27 cellular contexts compared by ENCODE assay signal in the genomic region with DNA sequence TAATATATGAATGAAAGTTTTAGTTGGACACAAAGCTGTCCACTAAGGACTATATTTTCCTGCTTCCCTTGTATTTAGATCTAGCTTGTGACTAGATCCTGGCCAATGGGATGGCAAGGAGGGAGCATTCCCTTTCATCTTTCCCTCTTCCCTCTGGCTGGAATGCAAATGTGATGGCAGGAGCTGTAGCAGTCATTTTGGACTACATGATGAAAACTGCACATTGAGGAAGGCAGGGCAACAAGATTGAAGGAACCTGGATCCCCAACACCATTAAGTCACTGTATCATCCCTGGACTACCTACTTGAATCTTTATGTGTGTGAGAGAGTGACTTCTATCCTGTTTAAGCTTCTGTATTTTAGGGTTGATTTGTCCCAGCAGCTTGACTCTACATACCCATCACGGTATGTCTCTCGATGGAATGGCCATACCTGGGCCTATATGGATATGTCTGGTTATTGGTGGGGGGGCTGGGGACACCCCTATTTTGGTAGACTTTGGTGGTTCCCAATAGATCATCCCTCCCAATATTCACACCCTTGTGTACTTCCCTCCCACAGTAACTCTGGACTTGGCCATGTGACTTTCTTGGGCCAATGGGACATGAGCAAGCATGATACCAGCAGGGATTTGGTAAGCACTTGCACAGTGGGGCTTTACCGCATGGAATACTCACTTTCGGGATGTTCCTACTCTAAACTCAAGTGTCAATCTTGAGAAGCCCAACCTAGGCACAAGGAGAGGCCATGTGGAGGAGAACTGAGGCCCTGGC.
"Had no signal": no experiment of that assay in that cellular context is flagged by ENCODE, and none has a peak within 500 bp of the region (broad histone marks: within the 10 kb centered on the region; RNA-seq: fewer than 3 reads in every experiment).

No MANE protein-coding gene starts in this region.

- FAIRE-seq: small intestine, urothelium cell line had no signal

- H3K4me1 Mint-ChIP-seq: stimulated activated effector memory CD8-positive, alpha-beta T cell treated with anti-CD3 and anti-CD28 coated beads, Interleukin-12 subunit alpha, Interleukin-12 subunit beta, amount 100 ng/mL, for 72 hours; stimulated activated naive B cell treated with anti-CD40 and anti-IgM and Interleukin-4, amounts not matched to agents 10 μg/mL and 1 μg/mL and 100 μg/mL, for 72 hours had no signal

- DNase-seq: occipital lobe; ovary; right cardiac atrium; sigmoid colon; stimulated activated CD4-positive, alpha-beta T cell treated with anti-CD3 and anti-CD28 coated beads, Interleukin-15, amount 100 ng/mL, for 24 hours; stimulated activated CD4-positive, alpha-beta T cell treated with anti-CD3 and anti-CD28 coated beads, Interleukin-2, amount 100 ng/mL, for 24 hours; stimulated activated CD4-positive, alpha-beta T cell treated with anti-CD3 and anti-CD28 coated beads, Interleukin-2, amount 100 ng/mL, for 48 hours; stimulated activated CD4-positive, alpha-beta T cell treated with anti-CD3 and anti-CD28 coated beads, Interleukin-4, amount 100 ng/mL, for 24 hours; stimulated activated naive B cell treated with anti-CD40 and anti-IgM and Interleukin-4, amounts not matched to agents 10 μg/mL and 1 μg/mL and 100 μg/mL, for 72 hours; stimulated activated naive CD4-positive, alpha-beta T cell treated with Interleukin-2 at 50 U/mL for 16 hours; stomach; thyroid gland; trophoblast cell; upper lobe of left lung had no signal

- H3K27ac ChIP-seq: neural progenitor cell, ovary, parathyroid adenoma, psoas muscle, right lobe of liver, sigmoid colon, stomach, thoracic aorta, thyroid gland, tibial nerve, upper lobe of left lung, vagina had no signal

- H3K27me3 Mint-ChIP-seq: progenitor cell of endocrine pancreas; stimulated activated naive CD8-positive, alpha-beta T cell treated with anti-CD3 and anti-CD28 coated beads, Interleukin-15, Interleukin-2, amounts not matched to agents 100 ng/mL and 50 ng/mL, for 24 hours had no signal

- H3K4me3 ChIP-seq: neural progenitor cell, ovary, psoas muscle, right lobe of liver, sigmoid colon, stomach, thoracic aorta, thyroid gland, tibial nerve, upper lobe of left lung, vagina had no signal

- H3K9me3 Mint-ChIP-seq: nephron; neural progenitor cell; stimulated activated effector memory CD8-positive, alpha-beta T cell treated with anti-CD3 and anti-CD28 coated beads, Interleukin-12 subunit alpha, Interleukin-12 subunit beta, amount 100 ng/mL, for 72 hours; stimulated activated naive B cell treated with anti-CD40 and anti-IgM and Interleukin-4, amounts not matched to agents 10 μg/mL and 1 μg/mL and 100 μg/mL, for 72 hours; stimulated activated naive CD8-positive, alpha-beta T cell treated with anti-CD3 and anti-CD28 coated beads, Interleukin-15, Interleukin-2, amounts not matched to agents 100 ng/mL and 50 ng/mL, for 24 hours had no signal

- H3K36me3 Mint-ChIP-seq: neural progenitor cell; stimulated activated effector memory CD8-positive, alpha-beta T cell treated with anti-CD3 and anti-CD28 coated beads, Interleukin-12 subunit alpha, Interleukin-12 subunit beta, amount 100 ng/mL, for 72 hours; stimulated activated naive B cell treated with anti-CD40 and anti-IgM and Interleukin-4, amounts not matched to agents 10 μg/mL and 1 μg/mL and 100 μg/mL, for 72 hours had no signal

- H3K79me2 ChIP-seq: parathyroid adenoma had no signal

- H3K36me3 ChIP-seq: neural progenitor cell, ovary, right lobe of liver, sigmoid colon, stomach, thoracic aorta, thyroid gland, tibial nerve, upper lobe of left lung, vagina had no signal

- H3K4me1 ChIP-seq: psoas muscle, sigmoid colon, upper lobe of left lung, vagina had no signal

- H3K9me3 ChIP-seq: ovary, psoas muscle, right lobe of liver, sigmoid colon, stomach, thoracic aorta, thyroid gland, tibial nerve, upper lobe of left lung, vagina had no signal

- H3K27me3 ChIP-seq: neural progenitor cell, ovary, right lobe of liver, sigmoid colon, stomach, thyroid gland, tibial nerve, upper lobe of left lung, vagina had no signal

- H2AFZ ChIP-seq: neural progenitor cell, parathyroid adenoma had no signal

- H3K27ac Mint-ChIP-seq: nephron; neural progenitor cell; stimulated activated effector memory CD8-positive, alpha-beta T cell treated with anti-CD3 and anti-CD28 coated beads, Interleukin-12 subunit alpha, Interleukin-12 subunit beta, amount 100 ng/mL, for 72 hours; stimulated activated naive B cell treated with anti-CD40 and anti-IgM and Interleukin-4, amounts not matched to agents 10 μg/mL and 1 μg/mL and 100 μg/mL, for 72 hours; stimulated activated naive CD8-positive, alpha-beta T cell treated with anti-CD3 and anti-CD28 coated beads, Interleukin-15, Interleukin-2, amounts not matched to agents 100 ng/mL and 50 ng/mL, for 24 hours had no signal

- H3K4me2 ChIP-seq: neural progenitor cell had no signal

- H3K9ac ChIP-seq: neural progenitor cell, parathyroid adenoma had no signal

- H3K4me3 Mint-ChIP-seq: nephron; neural progenitor cell; stimulated activated effector memory CD8-positive, alpha-beta T cell treated with anti-CD3 and anti-CD28 coated beads, Interleukin-12 subunit alpha, Interleukin-12 subunit beta, amount 100 ng/mL, for 72 hours; stimulated activated naive B cell treated with anti-CD40 and anti-IgM and Interleukin-4, amounts not matched to agents 10 μg/mL and 1 μg/mL and 100 μg/mL, for 72 hours; stimulated activated naive CD8-positive, alpha-beta T cell treated with anti-CD3 and anti-CD28 coated beads, Interleukin-15, Interleukin-2, amounts not matched to agents 100 ng/mL and 50 ng/mL, for 24 hours had no signal

- ATAC-seq: right lobe of liver; stimulated activated effector memory CD8-positive, alpha-beta T cell treated with anti-CD3 and anti-CD28 coated beads, Interleukin-12 subunit alpha, Interleukin-12 subunit beta, amount 100 ng/mL, for 72 hours; stimulated activated naive B cell treated with anti-CD40 and anti-IgM and Interleukin-4, amounts not matched to agents 10 μg/mL and 1 μg/mL and 100 μg/mL, for 72 hours had no signal
